ENCODE assay signal across 17 cellular contexts in the genomic region with DNA sequence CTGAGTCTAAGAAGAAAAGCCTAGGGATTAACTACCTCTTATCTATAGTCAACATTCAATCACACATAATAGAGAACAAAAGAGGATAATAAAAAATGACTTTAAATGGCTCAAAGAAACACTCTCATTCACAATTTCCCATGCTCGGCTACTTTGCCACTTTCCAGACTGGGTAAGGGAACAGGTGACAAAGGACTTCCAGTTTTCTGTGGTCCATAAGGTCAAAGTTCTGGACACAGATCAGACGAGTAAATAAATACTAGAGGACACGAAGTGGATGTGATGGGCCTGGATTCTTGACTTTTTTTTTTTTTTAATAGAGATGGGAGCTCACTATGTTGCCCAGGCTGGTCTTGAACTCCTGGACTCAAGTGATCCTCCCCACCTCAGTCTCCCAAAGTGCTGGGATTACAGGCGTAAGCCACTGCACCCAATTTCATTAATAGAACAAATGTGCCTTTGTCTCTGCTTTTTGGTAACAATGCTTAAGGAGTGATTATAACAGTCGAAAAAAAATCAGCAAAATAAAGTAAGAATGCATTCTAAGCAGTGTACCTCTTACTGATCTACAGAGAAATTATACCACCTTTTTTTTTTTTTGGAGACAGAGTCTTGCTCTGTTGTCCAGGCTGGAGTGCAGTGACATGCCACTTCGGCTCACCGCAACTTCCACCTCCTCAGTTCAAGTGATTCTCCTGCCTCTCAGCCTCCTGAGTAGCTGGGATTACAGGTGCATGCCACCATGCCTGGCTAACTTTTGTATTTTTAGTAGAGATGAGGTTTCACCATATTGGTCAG.
"Had no signal": no experiment of that assay in that cellular context is flagged by ENCODE, and none has a peak within 500 bp of the region (broad histone marks: within the 10 kb centered on the region; RNA-seq: fewer than 3 reads in every experiment).

No MANE protein-coding gene starts in this region.

- H3K27ac Mint-ChIP-seq: activated T-helper 17 cell treated with anti-CD3 and anti-CD28 coated beads, Interleukin-2, amount 50 U/mL, for 72 hours; brain; dendritic cell treated with granulocyte-macrophage colony-stimulating factor and Interleukin-4, amounts not matched to agents 40 ng/mL and 50 ng/mL, for 4 days; T-helper 1 cell treated with Interleukin-12 subunit alpha and Interleukin-12 subunit beta and Interleukin-4 antibody, amounts not matched to agents 30 μg/mL and 1 μg/mL, for 36 hours had no signal

- H3K27me3 ChIP-seq: testis, upper lobe of right lung had no signal

- H3K9me3 Mint-ChIP-seq: activated CD8-positive, alpha-beta T cell treated with anti-CD3 and anti-CD28 coated beads for 36 hours; activated naive CD4-positive, alpha-beta T cell treated with anti-CD3 and anti-CD28 coated beads for 36 hours; activated T-helper 17 cell treated with anti-CD3 and anti-CD28 coated beads, Interleukin-2, amount 50 U/mL, for 72 hours; dendritic cell treated with granulocyte-macrophage colony-stimulating factor and Interleukin-4, amounts not matched to agents 40 ng/mL and 50 ng/mL, for 4 days; stimulated activated naive CD8-positive, alpha-beta T cell treated with anti-CD3 and anti-CD28 coated beads, Interleukin-15, amount 100 ng/mL, for 72 hours; T-helper 1 cell treated with Interleukin-12 subunit alpha and Interleukin-12 subunit beta and Interleukin-4 antibody, amounts not matched to agents 30 μg/mL and 1 μg/mL, for 36 hours had no signal

- H3K4me3 Mint-ChIP-seq: activated CD8-positive, alpha-beta T cell treated with anti-CD3 and anti-CD28 coated beads for 36 hours; activated naive CD4-positive, alpha-beta T cell treated with anti-CD3 and anti-CD28 coated beads for 36 hours; activated T-helper 17 cell treated with anti-CD3 and anti-CD28 coated beads, Interleukin-2, amount 50 U/mL, for 72 hours; brain; dendritic cell treated with granulocyte-macrophage colony-stimulating factor and Interleukin-4, amounts not matched to agents 40 ng/mL and 50 ng/mL, for 4 days; stimulated activated naive CD8-positive, alpha-beta T cell treated with anti-CD3 and anti-CD28 coated beads, Interleukin-15, amount 100 ng/mL, for 72 hours; T-helper 1 cell treated with Interleukin-12 subunit alpha and Interleukin-12 subunit beta and Interleukin-4 antibody, amounts not matched to agents 30 μg/mL and 1 μg/mL, for 36 hours had no signal

- H3K4me3 ChIP-seq: testis, upper lobe of right lung had no signal

- DNase-seq: activated CD4-positive, alpha-beta T cell treated with anti-CD3 and anti-CD28 coated beads for 4 hours; activated CD8-positive, alpha-beta memory T cell treated with anti-CD3 and anti-CD28 coated beads, Interleukin-2, amount 50 U/mL, for 4 hours; activated CD8-positive, alpha-beta T cell treated with anti-CD3 and anti-CD28 coated beads for 36 hours; activated naive CD4-positive, alpha-beta T cell treated with anti-CD3 and anti-CD28 coated beads for 36 hours; amniotic stem cell; cerebellar nuclear complex; hippocampal formation; naive B cell; stimulated activated CD4-positive, alpha-beta T cell treated with anti-CD3 and anti-CD28 coated beads, Interleukin-15, amount 100 ng/mL, for 24 hours; stimulated activated CD4-positive, alpha-beta T cell treated with anti-CD3 and anti-CD28 coated beads, Interleukin-4, amount 100 ng/mL, for 24 hours; stimulated activated naive CD8-positive, alpha-beta T cell treated with anti-CD3 and anti-CD28 coated beads, Interleukin-15, amount 100 ng/mL, for 72 hours; testis; upper lobe of right lung had no signal

- H3K9me3 ChIP-seq: testis, upper lobe of right lung had no signal

- H3K27ac ChIP-seq: testis, upper lobe of right lung had no signal

- H3K4me1 Mint-ChIP-seq: brain had no signal

- H3K4me1 ChIP-seq: testis, upper lobe of right lung had no signal

- H3K27me3 Mint-ChIP-seq: activated CD8-positive, alpha-beta T cell treated with anti-CD3 and anti-CD28 coated beads for 36 hours; activated T-helper 17 cell treated with anti-CD3 and anti-CD28 coated beads, Interleukin-2, amount 50 U/mL, for 72 hours; brain; dendritic cell treated with granulocyte-macrophage colony-stimulating factor and Interleukin-4, amounts not matched to agents 40 ng/mL and 50 ng/mL, for 4 days; naive B cell; stimulated activated naive CD8-positive, alpha-beta T cell treated with anti-CD3 and anti-CD28 coated beads, Interleukin-15, amount 100 ng/mL, for 72 hours had no signal
